Comparison of ENCODE assay signal across 8 cellular contexts in the genomic region with DNA sequence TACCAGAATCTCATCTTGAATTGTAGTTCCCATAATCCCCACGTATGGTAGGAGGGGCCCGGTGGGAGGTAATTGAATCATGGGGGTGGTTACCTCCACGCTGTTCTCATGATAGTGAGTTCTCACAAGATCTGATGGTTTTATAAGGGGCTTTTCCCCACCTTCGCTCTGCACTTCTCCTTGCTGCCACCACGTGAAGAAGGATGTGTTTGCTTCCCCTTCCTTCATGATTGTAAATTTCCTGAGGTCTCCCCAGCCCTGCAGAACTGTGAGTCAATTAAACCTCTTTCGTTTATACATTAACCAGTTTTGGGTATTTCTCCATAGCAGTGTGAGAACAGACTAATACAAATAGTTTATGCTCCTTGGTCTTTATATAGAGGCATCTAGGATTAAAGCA. TPM values are rescaled to one million over a fixed set of nuclear protein-coding genes. Genes with fewer than 3 reads are reported as not detected.
DNase-seq lines count a peak whose midpoint lies in the region; ATAC-seq and TF ChIP-seq lines count a peak whose summit lies in the region.
"Not testable (repeated sequence)": the region's sequence is repeated elsewhere in the genome, so short reads cannot be mapped to it uniquely, and the experiment has no call there.

No MANE protein-coding gene starts in this region.

- CTCF ChIA-PET in activated naive CD4-positive, alpha-beta T cell treated with anti-CD3 and anti-CD28 coated beads for 36 hours (lab: Charles Lee), result not testable (repeated sequence)

- in situ Hi-C loops in SK-MEL-5 (cut with HindIII; ENCODE audit: low pct_unique_long_range_greater_than_20kb, low sequenced_read_pairs), result not testable (repeated sequence)

- H3K36me3 ChIP-seq in BLaER1 treated with 17β-estradiol and CSF1 and Interleukin-3, amounts not matched to agents 10 nM and 100 nM; GM23338 (ENCODE audit: insufficient read depth): not testable (repeated sequence)

- not testable (repeated sequence) for H4K20me1 ChIP-seq in BLaER1 treated with 17β-estradiol and CSF1 and Interleukin-3, amounts not matched to agents 10 nM and 100 nM; GM23338 (replicated peaks; ENCODE audit: insufficient read depth)

- not testable (repeated sequence) for H3K36me3 Mint-ChIP-seq in GM23338 (ENCODE audit: low read depth); activated CD4-positive, alpha-beta T cell treated with anti-CD3 and anti-CD28 coated beads, Interleukin-2, amount 10 ng/mL, durations not matched to agents 24 days and 14 days (ENCODE audit: low read depth); activated naive CD4-positive, alpha-beta T cell treated with anti-CD3 and anti-CD28 coated beads for 36 hours (ENCODE audit: low read depth)

- H2AFZ ChIP-seq in GM23338, result peak overlapping the region; percentile 69; the same call in 1 of the 2 replicates

- not testable (repeated sequence) for ATAC-seq in GM23338
- peak; percentile 25 for ATAC-seq in stimulated activated naive CD8-positive, alpha-beta T cell treated with anti-CD3 and anti-CD28 coated beads, Interleukin-15, Interleukin-2, amounts not matched to agents 100 U/mL and 50 U/mL, for 24 hours

- not testable (repeated sequence) for H3K27ac ChIP-seq in BLaER1 treated with 17β-estradiol and CSF1 and Interleukin-3, amounts not matched to agents 10 nM and 100 nM; GM23338 (ENCODE audit: low read depth)

- not testable (repeated sequence) for H3K27me3 Mint-ChIP-seq in GM23338 (ENCODE audit: insufficient read depth, low read depth, poor library complexity); activated CD4-positive, alpha-beta T cell treated with anti-CD3 and anti-CD28 coated beads, Interleukin-2, amount 10 ng/mL, durations not matched to agents 24 days and 14 days; activated naive CD4-positive, alpha-beta T cell treated with anti-CD3 and anti-CD28 coated beads for 36 hours (ENCODE audit: low read depth)

- H3K9ac ChIP-seq in BLaER1 treated with 17β-estradiol and CSF1 and Interleukin-3, amounts not matched to agents 10 nM and 100 nM, result not testable (repeated sequence)

- not testable (repeated sequence) for H3K27ac Mint-ChIP-seq in GM23338; activated naive CD4-positive, alpha-beta T cell treated with anti-CD3 and anti-CD28 coated beads for 36 hours
- peak overlapping the region; percentile 43 for H3K27ac Mint-ChIP-seq in activated CD4-positive, alpha-beta T cell treated with anti-CD3 and anti-CD28 coated beads, Interleukin-2, amount 10 ng/mL, durations not matched to agents 24 days and 14 days

- not testable (repeated sequence) for H3K9me3 ChIP-seq in BLaER1 treated with 17β-estradiol and CSF1 and Interleukin-3, amounts not matched to agents 10 nM and 100 nM (replicated peaks in 1 of 11)

- not testable (repeated sequence) for H3K4me1 Mint-ChIP-seq in GM23338
- H3K4me1 Mint-ChIP-seq in activated CD4-positive, alpha-beta T cell treated with anti-CD3 and anti-CD28 coated beads, Interleukin-2, amount 10 ng/mL, durations not matched to agents 24 days and 14 days, result peaks cover 38% of the 10 kb centered on the region
- peaks cover 15% of the 10 kb centered on the region for H3K4me1 Mint-ChIP-seq in activated naive CD4-positive, alpha-beta T cell treated with anti-CD3 and anti-CD28 coated beads for 36 hours (ENCODE audit: low read depth)

- H3K4me3 ChIP-seq in BLaER1 treated with 17β-estradiol and CSF1 and Interleukin-3, amounts not matched to agents 10 nM and 100 nM; GM23338: not testable (repeated sequence)

- peaks cover 71 to 96% (median 84%) of the 10 kb centered on the region in 10 experiments for H3K4me1 ChIP-seq in BLaER1 treated with 17β-estradiol and CSF1 and Interleukin-3, amounts not matched to agents 10 nM and 100 nM
- H3K4me1 ChIP-seq in GM23338 (ENCODE audit: insufficient read depth), result not testable (repeated sequence)

- H3K9me2 ChIP-seq in GM23338 (ENCODE audit: insufficient read depth), result not testable (repeated sequence)

- H3K4me2 ChIP-seq in BLaER1 treated with 17β-estradiol and CSF1 and Interleukin-3, amounts not matched to agents 10 nM and 100 nM, result peak overlapping the region; percentile 14 to 87 (median 55); a peak in 21 of 22 replicates
- not testable (repeated sequence) for H3K4me2 ChIP-seq in GM23338

- not testable (repeated sequence) for DNase-seq in GM23338 (ENCODE audit: low spot score); activated CD4-positive, alpha-beta T cell treated with anti-CD3 and anti-CD28 coated beads, Interleukin-2, amount 10 ng/mL, durations not matched to agents 24 days and 14 days
- DNase-seq in SK-MEL-5 (ENCODE audit: low read depth, low spot score) (peak; percentile 58), glomerular visceral epithelial cell (ENCODE audit: extremely low spot score) (peak; percentile 43), renal cortical epithelial cell (ENCODE audit: low read depth) (peak; percentile 84)
- DNase-seq in activated naive CD4-positive, alpha-beta T cell treated with anti-CD3 and anti-CD28 coated beads for 36 hours, result peak; percentile 26
- peak; percentile 39 for DNase-seq in stimulated activated naive CD8-positive, alpha-beta T cell treated with anti-CD3 and anti-CD28 coated beads, Interleukin-15, Interleukin-2, amounts not matched to agents 100 U/mL and 50 U/mL, for 24 hours

- not testable (repeated sequence) for H3K27me3 ChIP-seq in BLaER1 treated with 17β-estradiol and CSF1 and Interleukin-3, amounts not matched to agents 10 nM and 100 nM; GM23338 (ENCODE audit: insufficient read depth)

- TF ChIP-seq CTCF in GM23338 (conservative IDR thresholded peaks at IDR 0.05; ENCODE audit: low read depth in 2 of 2), result not testable (repeated sequence)

- H3K79me2 ChIP-seq in GM23338 (replicated peaks; ENCODE audit: insufficient read depth), result not testable (repeated sequence)

- not testable (repeated sequence) for H3K9me3 Mint-ChIP-seq in GM23338; activated CD4-positive, alpha-beta T cell treated with anti-CD3 and anti-CD28 coated beads, Interleukin-2, amount 10 ng/mL, durations not matched to agents 24 days and 14 days; activated naive CD4-positive, alpha-beta T cell treated with anti-CD3 and anti-CD28 coated beads for 36 hours

- not testable (repeated sequence) for H3F3A ChIP-seq in GM23338 (replicated peaks; ENCODE audit: low read depth)

- H3K4me3 Mint-ChIP-seq in GM23338; activated naive CD4-positive, alpha-beta T cell treated with anti-CD3 and anti-CD28 coated beads for 36 hours: not testable (repeated sequence)
- H3K4me3 Mint-ChIP-seq in activated CD4-positive, alpha-beta T cell treated with anti-CD3 and anti-CD28 coated beads, Interleukin-2, amount 10 ng/mL, durations not matched to agents 24 days and 14 days, result peak overlapping the region; percentile 3

- intact Hi-C loops in activated CD4-positive, alpha-beta T cell treated with anti-CD3 and anti-CD28 coated beads, Interleukin-2, amount 10 ng/mL, durations not matched to agents 24 days and 14 days (cut with micrococcal nuclease), result loop anchor here (5.0 to 10.0 kb wide), 3 partner anchors 218 to 1108 kb away; a partner anchor contains a TSS
- intact Hi-C loops in activated naive CD4-positive, alpha-beta T cell treated with anti-CD3 and anti-CD28 coated beads for 36 hours (cut with micrococcal nuclease), result loop anchor here (5.0 to 10.0 kb wide), 5 partner anchors 221 to 1101 kb away; no protein-coding TSS in a partner anchor

RNA-seq across cellular contexts. Expression of a gene that starts 15.0 kb away (rescaled TPM):
- 229 and 394 TPM in 2 replicates for total RNA-seq in GM23338 (2014; rRNA removed; shearing (Covaris generic))
- 579 and 620 TPM in 2 replicates for polyA plus RNA-seq in GM23338 (2016; fragmentation: Nextera tagmentation; extraction: Ambion mirVana)
- 238 and 294 TPM in 2 replicates for total RNA-seq in SK-MEL-5 (2014; rRNA removed; shearing (Covaris generic))
- polyA plus RNA-seq in SK-MEL-5 (2015; cell fraction: cytosol; rRNA removed), result 277 and 486 TPM in 2 replicates
- polyA plus RNA-seq in SK-MEL-5 (2015; cell fraction: nucleus; rRNA removed), result 132 and 221 TPM in 2 replicates
- total RNA-seq in activated CD4-positive, alpha-beta T cell treated with anti-CD3 and anti-CD28 coated beads, Interleukin-2, amount 10 ng/mL, durations not matched to agents 24 days and 14 days, result 88.9 and 94.3 TPM in 2 replicates
- 100 to 1,000 TPM; 254 to 270 TPM for total RNA-seq in activated naive CD4-positive, alpha-beta T cell treated with anti-CD3 and anti-CD28 coated beads for 36 hours
- 19.9 and 107 TPM in 2 replicates for total RNA-seq in renal cortical epithelial cell

RNA-seq across cellular contexts. Expression of a gene that starts 17.8 kb away (rescaled TPM):
- 27.0 and 33.2 TPM in 2 replicates for total RNA-seq in GM23338 (2014; rRNA removed; shearing (Covaris generic))
- 31.1 and 47.5 TPM in 2 replicates for polyA plus RNA-seq in GM23338 (2016; fragmentation: Nextera tagmentation; extraction: Ambion mirVana)
- 66.9 and 70.7 TPM in 2 replicates for total RNA-seq in SK-MEL-5 (2014; rRNA removed; shearing (Covaris generic))
- polyA plus RNA-seq in SK-MEL-5 (2015; cell fraction: cytosol; rRNA removed), result 59.7 and 70.1 TPM in 2 replicates
- polyA plus RNA-seq in SK-MEL-5 (2015; cell fraction: nucleus; rRNA removed), result 32.4 and 33.6 TPM in 2 replicates
- total RNA-seq in activated CD4-positive, alpha-beta T cell treated with anti-CD3 and anti-CD28 coated beads, Interleukin-2, amount 10 ng/mL, durations not matched to agents 24 days and 14 days, result 38.4 and 39.8 TPM in 2 replicates
- total RNA-seq in activated naive CD4-positive, alpha-beta T cell treated with anti-CD3 and anti-CD28 coated beads for 36 hours, result 10 to 100 TPM; 33.2 to 34.3 TPM
- 75.5 and 111 TPM in 2 replicates for total RNA-seq in renal cortical epithelial cell

RNA-seq across cellular contexts. Expression of a gene that starts 36.8 kb away (rescaled TPM):
- total RNA-seq in GM23338 (2014; rRNA removed; shearing (Covaris generic)), result 6.9 and 7.4 TPM in 2 replicates
- polyA plus RNA-seq in GM23338 (2016; fragmentation: Nextera tagmentation; extraction: Ambion mirVana), result 3.3 and 4.6 TPM in 2 replicates
- total RNA-seq in SK-MEL-5 (2014; rRNA removed; shearing (Covaris generic)), result 7.7 and 8.1 TPM in 2 replicates
- polyA plus RNA-seq in SK-MEL-5 (2015; cell fraction: cytosol; rRNA removed), result 2.9 and 5.1 TPM in 2 replicates
- 9.9 and 14.7 TPM in 2 replicates for polyA plus RNA-seq in SK-MEL-5 (2015; cell fraction: nucleus; rRNA removed)
- total RNA-seq in activated CD4-positive, alpha-beta T cell treated with anti-CD3 and anti-CD28 coated beads, Interleukin-2, amount 10 ng/mL, durations not matched to agents 24 days and 14 days, result 1.4 and 1.5 TPM in 2 replicates
- total RNA-seq in activated naive CD4-positive, alpha-beta T cell treated with anti-CD3 and anti-CD28 coated beads for 36 hours, result under 1 TPM; 0.84 to 0.93 TPM
- 2.6 and 4.3 TPM in 2 replicates for total RNA-seq in renal cortical epithelial cell
